In the genomic region with DNA sequence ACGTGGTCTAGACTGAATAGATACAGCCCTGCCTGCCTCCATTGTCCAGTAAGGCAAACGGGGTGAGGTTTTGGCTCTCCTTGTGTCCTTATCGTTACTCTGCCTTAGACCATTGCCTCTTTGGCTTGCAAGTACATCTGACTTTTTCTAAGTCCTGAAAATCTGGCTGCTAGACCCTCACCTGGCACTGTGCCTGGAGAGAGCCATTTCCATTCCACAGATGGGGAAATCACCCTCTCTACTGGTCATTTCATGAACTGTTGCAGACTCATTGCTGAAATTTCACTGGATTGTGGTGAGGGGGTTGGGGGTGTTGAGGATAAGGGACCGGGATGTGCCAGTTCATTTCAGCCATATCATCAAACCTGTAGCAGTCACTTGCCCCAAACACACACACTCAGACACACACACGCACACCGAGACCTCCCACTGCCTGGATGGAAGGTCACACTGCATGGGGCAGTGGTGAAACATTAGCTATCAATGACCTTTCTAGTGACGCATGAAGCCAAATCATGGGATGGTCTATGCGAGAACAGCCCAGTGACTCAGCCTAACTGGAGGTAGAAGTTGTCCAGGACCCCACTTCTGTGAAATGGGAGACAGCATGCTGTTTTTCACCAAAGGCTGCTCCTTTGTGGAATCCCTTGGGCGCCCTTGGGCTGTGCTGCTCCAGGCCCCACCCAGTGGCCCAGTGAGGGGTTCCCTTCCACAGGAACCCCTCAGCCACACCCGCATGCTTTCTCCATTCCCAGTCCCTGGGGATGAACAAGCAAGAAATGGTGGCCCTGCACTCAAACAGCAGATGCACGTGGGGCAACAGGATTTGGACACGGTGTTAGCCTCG, we compare ENCODE assay signal across 9 cellular contexts. TPM values are rescaled to one million over a fixed set of nuclear protein-coding genes. Genes with fewer than 3 reads are reported as not detected.
DNase-seq lines count a peak whose midpoint lies in the region; ATAC-seq and TF ChIP-seq lines count a peak whose summit lies in the region.
"Had no signal": no experiment of that assay in that cellular context is flagged by ENCODE, and none has a peak within 500 bp of the region (broad histone marks: within the 10 kb centered on the region; RNA-seq: fewer than 3 reads in every experiment).

No MANE protein-coding gene starts in this region.

- peak overlapping the region; percentile 53 for H3K27ac Mint-ChIP-seq in Calu3 (ENCODE audit: unreplicated experiment)
- H3K27ac Mint-ChIP-seq: activated naive CD8-positive, alpha-beta T cell treated with anti-CD3 and anti-CD28 coated beads, Interleukin-2, amount 10 ng/mL, durations not matched to agents 7 days and 5 days had no signal

- in situ Hi-C loops in brain microvascular endothelial cell (cut with HindIII; ENCODE audit: low pct_ligation_motif_present, low sequenced_read_pairs): no loop called here

- peak; percentile 47 for TF ChIP-seq RAD21 in Ishikawa (IDR thresholded peaks at IDR 0.05; ENCODE audit: low read depth)

- peaks cover 3% of the 10 kb centered on the region for H3K27me3 ChIP-seq in brain microvascular endothelial cell (replicated peaks)

- H3K36me3 Mint-ChIP-seq in Calu3 (ENCODE audit: insufficient read depth, unreplicated experiment): peaks cover 10% of the 10 kb centered on the region
- H3K36me3 Mint-ChIP-seq: activated naive CD8-positive, alpha-beta T cell treated with anti-CD3 and anti-CD28 coated beads, Interleukin-2, amount 10 ng/mL, durations not matched to agents 7 days and 5 days had no signal

- peaks cover 13% of the 10 kb centered on the region for H3K27me3 Mint-ChIP-seq in Calu3 (ENCODE audit: unreplicated experiment)

- H3K4me1 Mint-ChIP-seq in Calu3 (ENCODE audit: low read depth, unreplicated experiment): peaks cover 23% of the 10 kb centered on the region

- CTCF ChIA-PET in Calu3 (lab: Charles Lee): interaction anchor here (1.3 kb wide), 1 partner anchor 100 kb away, joined by 8 read pairs; no protein-coding TSS in a partner anchor

- no peak overlapping the region for H3K4me3 Mint-ChIP-seq in Calu3 (ENCODE audit: low read depth, unreplicated experiment)
- H3K4me3 Mint-ChIP-seq: activated naive CD8-positive, alpha-beta T cell treated with anti-CD3 and anti-CD28 coated beads, Interleukin-2, amount 10 ng/mL, durations not matched to agents 7 days and 5 days had no signal

- ATAC-seq in esophagus mucosa: no peak

- H3K9me3 Mint-ChIP-seq in Calu3 (ENCODE audit: low read depth, unreplicated experiment): no peaks in the 10 kb centered on the region
- H3K9me3 Mint-ChIP-seq: activated naive CD8-positive, alpha-beta T cell treated with anti-CD3 and anti-CD28 coated beads, Interleukin-2, amount 10 ng/mL, durations not matched to agents 7 days and 5 days had no signal

- no peak overlapping the region for H3K4me3 ChIP-seq in brain microvascular endothelial cell (ENCODE audit: low read depth, low read length)

- intact Hi-C loops in Calu3 (cut with micrococcal nuclease; ENCODE audit: unreplicated experiment): loop anchor here (1.0 kb wide), 2 partner anchors 100 to 166 kb away; no protein-coding TSS in a partner anchor

- peak; percentile 74 for TF ChIP-seq CTCF in Calu3 (IDR thresholded peaks at IDR 0.05; ENCODE audit: unreplicated experiment)
- peak; percentile 61 for TF ChIP-seq CTCF in brain microvascular endothelial cell (IDR thresholded peaks at IDR 0.05; ENCODE audit: low read depth, low read length, missing control alignments)

- no peak overlapping the region for H3K27ac ChIP-seq in brain microvascular endothelial cell

- TF ChIP-seq EP300 in Ishikawa (IDR thresholded peaks at IDR 0.05; ENCODE audit: borderline replicate concordance): no peak

- no TSS peak for BruUV-seq in Calu3 (replicated peaks; lab: Mats Ljungman, UMichigan)

- H3K36me3 ChIP-seq in brain microvascular endothelial cell (replicated peaks): no peaks in the 10 kb centered on the region

- DNase-seq in Calu3: peak; percentile 55
- peak; percentile 31 for DNase-seq in brain microvascular endothelial cell
- DNase-seq in medulla oblongata (ENCODE audit: extremely low spot score): peak; percentile 68
- DNase-seq in middle frontal gyrus (ENCODE audit: extremely low spot score, low spot score): no peak
- no peak for DNase-seq in effector CD8-positive, alpha-beta T cell (lab: John Stamatoyannopoulos, UW)
- no peak for DNase-seq in MV-4-11 (lab: John Stamatoyannopoulos, UW)
- DNase-seq: activated naive CD8-positive, alpha-beta T cell treated with anti-CD3 and anti-CD28 coated beads, Interleukin-2, amount 10 ng/mL, durations not matched to agents 7 days and 5 days had no signal

TF ChIP-seq in Ishikawa, 13 proteins besides CTCF, POLR2A, EP300 and RAD21:
- TF ChIP-seq NFIC (IDR thresholded peaks at IDR 0.05) (peak; percentile 14; the same call in 1 of the 2 replicates), FOXM1 (IDR thresholded peaks at IDR 0.05; ENCODE audit: borderline replicate concordance, low read depth) (no peak)
- TF ChIP-seq, protein P1, sequence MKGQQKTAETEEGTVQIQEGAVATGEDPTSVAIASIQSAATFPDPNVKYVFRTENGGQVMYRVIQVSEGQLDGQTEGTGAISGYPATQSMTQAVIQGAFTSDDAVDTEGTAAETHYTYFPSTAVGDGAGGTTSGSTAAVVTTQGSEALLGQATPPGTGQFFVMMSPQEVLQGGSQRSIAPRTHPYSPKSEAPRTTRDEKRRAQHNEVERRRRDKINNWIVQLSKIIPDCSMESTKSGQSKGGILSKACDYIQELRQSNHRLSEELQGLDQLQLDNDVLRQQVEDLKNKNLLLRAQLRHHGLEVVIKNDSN (IDR thresholded peaks at IDR 0.05): no peak

RNA-seq across cellular contexts. Expression of a gene that starts 34.9 kb away (rescaled TPM):
- total RNA-seq in Calu3 (2022): 4.7 and 5.8 TPM in 2 replicates
- total RNA-seq in esophagus mucosa: 0.36 TPM

RNA-seq across cellular contexts. Expression of a gene that starts 57.4 kb away (rescaled TPM):
- total RNA-seq in Calu3 (2022): 26.0 and 27.2 TPM in 2 replicates
- total RNA-seq in esophagus mucosa: 5.0 TPM

Comparison
In these comparisons a context has a peak if more than half of its experiments do, and no peak if none do; other contexts are left out.
1. DNase-seq: peak in Calu3 (single experiment), brain microvascular endothelial cell (single experiment) and medulla oblongata (single experiment); none in middle frontal gyrus (single experiment), effector CD8-positive, alpha-beta T cell (single experiment) and MV-4-11 (single experiment).